In genomic region chr12:70543444-70543843, GRCh38 we compare ENCODE assay signal across 9 cellular contexts.
A peak's percentile ranks its signal among the peaks of the same experiment; 100 is the strongest.
DNase-seq lines count a peak whose midpoint lies in the region; ATAC-seq, FAIRE-seq and TF ChIP-seq lines count a peak whose summit lies in the region.
"Had no signal": no experiment of that assay in that cellular context is flagged by ENCODE, and none has a peak within 500 bp of the region (broad histone marks: within the 10 kb centered on the region; RNA-seq: fewer than 3 reads in every experiment).

No MANE protein-coding gene starts in this region.

- H2AFZ ChIP-seq in endothelial cell of umbilical vein (ENCODE audit: low read depth, low read length): no peak overlapping the region

- CTCF ChIA-PET in endothelial cell of umbilical vein (lab: Charles Lee): interaction anchor here (1.1 to 1.7 kb wide), 2 partner anchors 14 to 33 kb away, joined by 4 to 6 read pairs; no protein-coding TSS in a partner anchor

- DNase-seq in Caki2 (ENCODE audit: low read depth) (peak; percentile 64), NOMO-1 treated with DMSO at 0.1 percent for 48 hours (lab: John Stamatoyannopoulos, UW; ENCODE audit: unreplicated experiment) (peak; percentile 30), endothelial cell of umbilical vein (ENCODE audit: low read depth, low spot score) (peak; percentile 92), myocyte (ENCODE audit: low read depth) (peak; percentile 43), lower leg skin (ENCODE audit: low spot score in 2 of 2) (no peak), KG1 (lab: John Stamatoyannopoulos, UW) (no peak), CD1c-positive myeloid dendritic cell (ENCODE audit: extremely low spot score) (no peak)
- DNase-seq: activated CD8-positive, alpha-beta T cell treated with anti-CD3 and anti-CD28 coated beads, Interleukin-2, amount 10 ng/mL, durations not matched to agents 7 days and 5 days had no signal

- H3K4me1 ChIP-seq in endothelial cell of umbilical vein (ENCODE audit: control insufficient read depth, extremely low read depth, insufficient read depth, low read length): peaks cover 26% of the 10 kb centered on the region

- TF ChIP-seq CTCF in endothelial cell of umbilical vein (IDR thresholded peaks at IDR 0.05; ENCODE audit: extremely low read depth in 1 of 2, insufficient read depth in 1 of 2, low read depth in 1 of 2, low read length in 2 of 2): no peak
- no peak for TF ChIP-seq CTCF in lower leg skin (IDR thresholded peaks at IDR 0.05)

- no peaks in the 10 kb centered on the region for H3K9me3 ChIP-seq in endothelial cell of umbilical vein (replicated peaks; ENCODE audit: control insufficient read depth, insufficient read depth, low read length)

- intact Hi-C loops in endothelial cell of umbilical vein (cut with micrococcal nuclease): loop anchor here (1.0 to 10.0 kb wide), 2 partner anchors 179 kb away; partner anchors contain the start of gene KCNMB4
- intact Hi-C loops in lower leg skin (cut with DNase I; ENCODE audit: low total_unique reads): no loop called here

- no peaks in the 10 kb centered on the region for H3K27me3 ChIP-seq in endothelial cell of umbilical vein (ENCODE audit: control insufficient read depth in 2 of 2, insufficient read depth in 2 of 2, low read length in 2 of 2)

- peak; percentile 97 for FAIRE-seq in endothelial cell of umbilical vein (lab: Jason Lieb, UNC)

- POLR2A ChIA-PET in endothelial cell of umbilical vein (lab: Charles Lee): no interaction called here

- H3K4me3 ChIP-seq in endothelial cell of umbilical vein (replicated peaks in 1 of 3; ENCODE audit: insufficient read depth in 1 of 3, low read depth in 1 of 3, low read length in 3 of 3): no peak overlapping the region
- H3K4me3 ChIP-seq in lower leg skin (ENCODE audit: low read depth, poor library complexity, severe bottlenecking): no peak overlapping the region

- H3K9ac ChIP-seq in endothelial cell of umbilical vein (replicated peaks; ENCODE audit: extremely low read depth, insufficient read depth, low read length): peak overlapping the region; percentile 55

- H3K9me1 ChIP-seq in endothelial cell of umbilical vein (replicated peaks; ENCODE audit: control insufficient read depth, extremely low read depth, insufficient read depth, low read length): no peaks in the 10 kb centered on the region

- BruUV-seq in endothelial cell of umbilical vein (replicated peaks; lab: Mats Ljungman, UMichigan): no TSS peak

- no peaks in the 10 kb centered on the region for H4K20me1 ChIP-seq in endothelial cell of umbilical vein (replicated peaks; ENCODE audit: control insufficient read depth, extremely low read depth, insufficient read depth, low read length)

- peak overlapping the region; percentile 48 for H3K4me2 ChIP-seq in endothelial cell of umbilical vein (ENCODE audit: insufficient read depth, low read length)

- peak overlapping the region; percentile 82 for H3K27ac ChIP-seq in endothelial cell of umbilical vein (ENCODE audit: insufficient read depth, low read depth, low read length)

- 23 to 35% methylated on average over 6 of the region's 6 CpGs for WGBS in lower leg skin, 2 donors

- in situ Hi-C loops in Caki2 (cut with HindIII; ENCODE audit: low pct_unique_long_range_greater_than_20kb, low sequenced_read_pairs): no loop called here

- TF ChIP-seq POLR2A in endothelial cell of umbilical vein (IDR thresholded peaks at IDR 0.05; ENCODE audit: low read depth, low read length) (peak; percentile 17), lower leg skin (IDR thresholded peaks at IDR 0.05) (no peak)

- no peak for ATAC-seq in HG03039 (IDR thresholded peaks at IDR 0.05; ENCODE audit: unreplicated experiment)
- ATAC-seq: activated CD8-positive, alpha-beta T cell treated with anti-CD3 and anti-CD28 coated beads, Interleukin-2, amount 10 ng/mL, durations not matched to agents 7 days and 5 days had no signal

- dilution Hi-C loops in endothelial cell of umbilical vein (cut with MboI; ENCODE audit: extremely low pct_ligation_motif_present, low sequenced_read_pairs): no loop called here

- H3K79me2 ChIP-seq in endothelial cell of umbilical vein (ENCODE audit: control insufficient read depth, insufficient read depth, low read length): no peaks in the 10 kb centered on the region

- peaks cover 37 to 38% of the 10 kb centered on the region in 2 experiments for H3K36me3 ChIP-seq in endothelial cell of umbilical vein (ENCODE audit: control insufficient read depth in 2 of 2, extremely low read depth in 1 of 2, insufficient read depth in 2 of 2, low read length in 2 of 2)

TF ChIP-seq in endothelial cell of umbilical vein, 7 proteins besides CTCF, POLR2A, EP300 and RAD21:
- TF ChIP-seq POLR2AphosphoS5 (IDR thresholded peaks at IDR 0.05; ENCODE audit: insufficient read depth, low read depth, low read length) (peak; percentile 60), JUN (IDR thresholded peaks at IDR 0.05; ENCODE audit: borderline replicate concordance, insufficient read depth, insufficient read length, low read depth) (peak; percentile 97), MAX (IDR thresholded peaks at IDR 0.05; ENCODE audit: insufficient read depth, insufficient read length) (no peak), FOS (IDR thresholded peaks at IDR 0.05; ENCODE audit: borderline replicate concordance, insufficient read depth, low read length) (peak; percentile 95)

Comparison
In these comparisons a context has a peak if more than half of its experiments do, and no peak if none do; other contexts are left out.
1. DNase-seq: peak in Caki2 (single experiment), NOMO-1 treated with DMSO at 0.1 percent for 48 hours (single experiment), endothelial cell of umbilical vein (single experiment) and myocyte (single experiment); none in lower leg skin (0 of 2), KG1 (single experiment) and CD1c-positive myeloid dendritic cell (single experiment).